ENCODE assay signal across 8 cellular contexts in the genomic region with DNA sequence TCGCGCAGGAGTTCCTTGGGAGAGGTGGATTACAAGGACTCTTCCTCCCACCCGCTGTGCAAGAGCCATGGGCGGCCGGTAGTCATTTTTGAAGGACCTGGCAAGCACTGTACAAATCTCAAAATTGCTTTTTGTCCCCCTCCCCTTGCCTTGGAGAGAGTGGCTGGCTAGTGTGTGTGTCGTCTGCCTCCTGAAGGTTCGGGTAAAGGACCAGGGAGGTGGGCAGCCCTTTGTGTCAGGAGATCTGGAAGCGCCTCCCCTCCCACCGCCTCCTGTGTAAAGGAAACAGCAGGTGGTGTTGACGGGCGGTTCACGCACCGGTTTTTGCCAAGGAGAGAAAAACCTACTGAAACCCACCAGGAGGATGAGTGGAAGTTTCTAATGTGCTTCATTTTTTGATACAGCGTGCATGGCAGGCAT. TPM values are rescaled to one million over a fixed set of nuclear protein-coding genes. Genes with fewer than 3 reads are reported as not detected.
A peak's percentile ranks its signal among the peaks of the same experiment; 100 is the strongest.
DNase-seq lines count a peak whose midpoint lies in the region; ATAC-seq lines count a peak whose summit lies in the region.

No MANE protein-coding gene starts in this region.

- peak overlapping the region; percentile 92 for H3K4me2 ChIP-seq in neuronal stem cell (ENCODE audit: insufficient read depth, low read length, poor library complexity, severe bottlenecking)

- H3K27ac ChIP-seq in ectodermal cell (ENCODE audit: insufficient read depth, low read depth, low read length, poor library complexity, severe bottlenecking) (no peak overlapping the region), neuronal stem cell (replicated peaks; ENCODE audit: low read length) (no peak overlapping the region)

- peak overlapping the region; percentile 39 for H3K14ac ChIP-seq in neuronal stem cell (ENCODE audit: low read length)

- H2BK12ac ChIP-seq in neuronal stem cell (ENCODE audit: low read length), result no peak overlapping the region

- H3K4me1 ChIP-seq in ectodermal cell (ENCODE audit: control insufficient read depth, insufficient read depth, low read length) (peaks cover 16% of the 10 kb centered on the region), neuronal stem cell (ENCODE audit: control insufficient read depth in 2 of 2, insufficient read depth in 1 of 2, low read depth in 1 of 2, low read length in 2 of 2) (peaks cover 14 to 15% of the 10 kb centered on the region in 2 donors)

- H3K79me1 ChIP-seq in neuronal stem cell (ENCODE audit: low read depth, low read length), result peaks cover 2% of the 10 kb centered on the region

- H3K36me3 ChIP-seq in ectodermal cell (ENCODE audit: control insufficient read depth, insufficient read depth, low read length), result no peaks in the 10 kb centered on the region
- H3K36me3 ChIP-seq in neuronal stem cell (replicated peaks in 1 of 2; ENCODE audit: control insufficient read depth in 2 of 2, insufficient read depth in 2 of 2, low read length in 2 of 2), result peaks cover 0 to 7% of the 10 kb centered on the region in 2 donors

- WGBS in ectodermal cell, 2 experiments, result 6 to 7% methylated on average over 14 of the region's 14 CpGs
- WGBS in neuronal stem cell (ENCODE audit: extremely low coverage in 2 of 2, insufficient read length in 2 of 2, insufficient replicate concordance in 1 of 2), 2 donors, result no CpG with 5 or more reads among the region's 14 CpGs

- H2BK120ac ChIP-seq in neuronal stem cell (ENCODE audit: low read depth, low read length), result peak overlapping the region; percentile 10

- no peak overlapping the region for H3K18ac ChIP-seq in neuronal stem cell (ENCODE audit: low read length)

- H3K9me3 ChIP-seq in ectodermal cell (ENCODE audit: control insufficient read depth, low read length) (no peaks in the 10 kb centered on the region), neuronal stem cell (replicated peaks in 1 of 2; ENCODE audit: control insufficient read depth in 2 of 2, insufficient read depth in 1 of 2, low read depth in 1 of 2, low read length in 2 of 2) (peaks cover 0 to 4% of the 10 kb centered on the region in 2 donors)

- H3K4me3 ChIP-seq in ectodermal cell (ENCODE audit: insufficient read depth, low read depth, low read length) (peak overlapping the region; percentile 80), neuronal stem cell (ENCODE audit: low read length in 2 of 2) (peak overlapping the region; percentile 81 to 93)

- H4K91ac ChIP-seq in neuronal stem cell (ENCODE audit: low read depth, low read length, poor library complexity), result no peak overlapping the region

- DNase-seq in NCI-H1092 treated with DMSO at 0.1 percent for 48 hours (lab: John Stamatoyannopoulos, UW) (peak; percentile 31), NCI-H1092 (lab: John Stamatoyannopoulos, UW) (no peak), NCI-H510A treated with DMSO at 0.1 percent for 48 hours (lab: John Stamatoyannopoulos, UW) (peak; percentile 72), neuronal stem cell (ENCODE audit: low spot score) (no peak), LoVo (ENCODE audit: low spot score) (no peak), islet precursor cell (no peak)

- H3K23ac ChIP-seq in neuronal stem cell (ENCODE audit: low read depth, low read length, poor library complexity), result no peak overlapping the region

- no peak overlapping the region for H2BK15ac ChIP-seq in neuronal stem cell (ENCODE audit: low read length)

- H2AFZ ChIP-seq in neuronal stem cell (ENCODE audit: low read length), result peak overlapping the region; percentile 92

- ATAC-seq in HG03097 (IDR thresholded peaks at IDR 0.05; ENCODE audit: low FRiP score, unreplicated experiment), result no peak

- peak overlapping the region; percentile 12 for H2AK5ac ChIP-seq in neuronal stem cell (ENCODE audit: low read depth, low read length)

- H3K27me3 ChIP-seq in ectodermal cell (ENCODE audit: control insufficient read depth, insufficient read depth, low read length, poor library complexity, severe bottlenecking) (peaks cover 4% of the 10 kb centered on the region), neuronal stem cell (ENCODE audit: control insufficient read depth in 3 of 3, insufficient read depth in 3 of 3, low read depth in 1 of 3, low read length in 3 of 3) (peaks cover 0 to 7% (median 0%) of the 10 kb centered on the region in 3 experiments)

- no peak overlapping the region for H3K4ac ChIP-seq in neuronal stem cell (ENCODE audit: low read length)

- H4K8ac ChIP-seq in neuronal stem cell (ENCODE audit: low read depth, low read length), result no peak overlapping the region

- H3K9ac ChIP-seq in neuronal stem cell (ENCODE audit: low read depth, low read length, poor library complexity), result no peak overlapping the region

- H2BK5ac ChIP-seq in neuronal stem cell (ENCODE audit: low read length), result peak overlapping the region; percentile 59

RNA-seq across cellular contexts. Expression of gene ENTPD6, which starts 1.2 kb away (rescaled TPM):
- 54.5 TPM for polyA plus RNA-seq in ectodermal cell (2013, experiment 1 of 4)
- polyA plus RNA-seq in ectodermal cell (2013, experiment 2 of 4), result 63.7 TPM
- polyA plus RNA-seq in ectodermal cell (2013, experiment 3 of 4), result 42.9 TPM
- 45.0 TPM for polyA plus RNA-seq in ectodermal cell (2013, experiment 4 of 4)
- polyA plus RNA-seq in neuronal stem cell (2013, experiment 1 of 2), result 50.6 TPM
- polyA plus RNA-seq in neuronal stem cell (2013, experiment 2 of 2), result 48.4 TPM

RNA-seq across cellular contexts. Expression of gene PYGB, which starts 51.2 kb away (rescaled TPM):
- 54.4 TPM for polyA plus RNA-seq in ectodermal cell (2013, experiment 1 of 4)
- polyA plus RNA-seq in ectodermal cell (2013, experiment 2 of 4), result 59.8 TPM
- 35.7 TPM for polyA plus RNA-seq in ectodermal cell (2013, experiment 3 of 4)
- 40.4 TPM for polyA plus RNA-seq in ectodermal cell (2013, experiment 4 of 4)
- 31.3 TPM for polyA plus RNA-seq in neuronal stem cell (2013, experiment 1 of 2)
- polyA plus RNA-seq in neuronal stem cell (2013, experiment 2 of 2), result 32.4 TPM

Comparison
In these comparisons a context has a peak if more than half of its experiments do, and no peak if none do; other contexts are left out.
1. DNase-seq: peak in NCI-H1092 treated with DMSO at 0.1 percent for 48 hours (single experiment) and NCI-H510A treated with DMSO at 0.1 percent for 48 hours (single experiment); none in NCI-H1092 (single experiment), neuronal stem cell (single experiment), LoVo (single experiment) and islet precursor cell (single experiment).